In genomic region chr11:73058989-73059674, GRCh38 we compare ENCODE assay signal across 2 cellular contexts.
TF ChIP-seq lines count a peak whose summit lies in the region.

No MANE protein-coding gene starts in this region.

TF ChIP-seq in HEK293, 187 proteins besides CTCF, POLR2A, EP300 and RAD21 (continued from another document):
- TF ChIP-seq PRDM6 (tag by site-specific recombination; IDR thresholded peaks at IDR 0.05), result peak; percentile 15; the same call in 1 of the 2 replicates
TF ChIP-seq in HEK293: peak in this region for 1.

TF ChIP-seq in K562, 482 proteins besides CTCF, POLR2A, EP300 and RAD21 (continued from another document):
- TF ChIP-seq PBX2 (CRISPR knock-in tag; IDR thresholded peaks at IDR 0.05; ENCODE audit: low read depth) (no peak), PBX2 (tag; conservative IDR thresholded peaks at IDR 0.05; ENCODE audit: low read depth) (peak; percentile 88), MEIS2 (IDR thresholded peaks at IDR 0.05; ENCODE audit: partially characterized antibody) (peak; percentile 95)
